ENCODE assay signal across 22 cellular contexts in genomic region chr4:8388471-8388870, GRCh38.
"Had no signal": no experiment of that assay in that cellular context is flagged by ENCODE, and none has a peak within 500 bp of the region (broad histone marks: within the 10 kb centered on the region; RNA-seq: fewer than 3 reads in every experiment).

No MANE protein-coding gene starts in this region.

- H3K27me3 Mint-ChIP-seq: IgD-negative memory B cell had no signal

- H3K9me3 ChIP-seq: SK-N-SH had no signal

- H3K4me2 ChIP-seq: KMS-11, SK-N-SH had no signal

- ATAC-seq: K562 had no signal

- DNase-seq: Kasumi-1, MM.1S, NCI-H1092 treated with DMSO at 0.1 percent for 48 hours, NCI-H1436, NCI-H187, NCI-H2029, NCI-H2081 treated with DMSO at 0.1 percent for 48 hours, NCI-H2171, NCI-H226, NCI-H446, NCI-H510A, NCI-H524 treated with DMSO at 0.1 percent for 48 hours, NCI-H69, NCI-H774, RPMI8226, SHP77, SK-N-SH, SW 1271 had no signal

- H3K9ac ChIP-seq: KMS-11, SK-N-SH had no signal

- H3K9me2 ChIP-seq: SK-N-SH had no signal

- H3K27ac ChIP-seq: HL-60, KMS-11 had no signal

- H3K4me3 ChIP-seq: K562 had no signal
